Comparison of ENCODE assay signal across 29 cellular contexts in genomic region chr1:167582064-167582463, GRCh38.
"Had no signal": no experiment of that assay in that cellular context is flagged by ENCODE, and none has a peak within 500 bp of the region (broad histone marks: within the 10 kb centered on the region; RNA-seq: fewer than 3 reads in every experiment).

No MANE protein-coding gene starts in this region.

- H3K4me3 ChIP-seq: ascending aorta, cardiac muscle cell had no signal

- H3K4me1 ChIP-seq: ascending aorta had no signal

- ATAC-seq: activated CD8-positive, alpha-beta T cell treated with anti-CD3 and anti-CD28 coated beads for 36 hours; activated naive CD8-positive, alpha-beta T cell treated with anti-CD3 and anti-CD28 coated beads, Interleukin-2, amount 50 U/mL, for 24 hours had no signal

- FAIRE-seq: bronchial epithelial cell, TTC549 had no signal

- H3K36me3 ChIP-seq: ascending aorta, cardiac muscle cell had no signal

- DNase-seq: activated B cell treated with CpG ODN at 0.5 μM for 24 hours; activated CD4-positive, alpha-beta memory T cell treated with anti-CD3 and anti-CD28 coated beads for 36 hours; activated CD4-positive, alpha-beta T cell treated with anti-CD3 and anti-CD28 coated beads for 4 hours; activated CD4-positive, alpha-beta T cell treated with anti-CD3 and anti-CD28 coated beads, Interleukin-2, amount 10 ng/mL, durations not matched to agents 24 days and 14 days; activated CD4-positive, alpha-beta T cell treated with anti-CD3 and anti-CD28 coated beads, Interleukin-2, amount 50 U/mL, for 1 hour; activated CD4-positive, alpha-beta T cell treated with anti-CD3 and anti-CD28 coated beads, Interleukin-2, amount 50 U/mL, for 4 hours; activated CD4-positive, CD25-positive, alpha-beta regulatory T cell treated with anti-CD3 and anti-CD28 coated beads, Interleukin-2, amount 50 U/mL, for 72 hours; activated CD8-positive, alpha-beta memory T cell treated with anti-CD3 and anti-CD28 coated beads, Interleukin-2, amount 50 U/mL, for 4 hours; activated CD8-positive, alpha-beta T cell treated with anti-CD3 and anti-CD28 coated beads for 36 hours; activated effector memory CD4-positive, alpha-beta T cell treated with Interleukin-2 at 50 U/mL for 16 hours; activated gamma-delta T cell; activated naive CD4-positive, alpha-beta T cell treated with anti-CD3 and anti-CD28 coated beads, Interleukin-2, amount 10 ng/mL, durations not matched to agents 7 days and 5 days; activated naive CD4-positive, alpha-beta T cell treated with Interleukin-2 at 50 U/mL for 16 hours; activated naive CD8-positive, alpha-beta T cell treated with anti-CD3 and anti-CD28 coated beads, Interleukin-2, amount 10 ng/mL, durations not matched to agents 7 days and 5 days; activated naive CD8-positive, alpha-beta T cell treated with anti-CD3 and anti-CD28 coated beads, Interleukin-2, amount 50 U/mL, for 24 hours; activated T-cell treated with anti-CD3 and anti-CD28 coated beads for 4 hours; activated T-cell treated with anti-CD3 and anti-CD28 coated beads, Interleukin-2, amount 50 U/mL, for 1 hour; activated T-cell treated with anti-CD3 and anti-CD28 coated beads, Interleukin-2, amount 50 U/mL, for 48 hours; amygdala; anterior cingulate cortex; caudate nucleus; T-helper 1 cell; T-helper 2 cell; T-helper 9 cell had no signal

- H3K27ac ChIP-seq: ascending aorta, cardiac muscle cell, VCaP had no signal

- H3K27me3 ChIP-seq: ascending aorta, cardiac muscle cell had no signal

- H3K9me3 ChIP-seq: ascending aorta had no signal
